17 cellular contexts compared by ENCODE assay signal in genomic region chr18:23107718-23108117, GRCh38. TPM values are rescaled to one million over a fixed set of nuclear protein-coding genes. Genes with fewer than 3 reads are reported as not detected.
A peak's percentile ranks its signal among the peaks of the same experiment; 100 is the strongest.
DNase-seq lines count a peak whose midpoint lies in the region; ATAC-seq and TF ChIP-seq lines count a peak whose summit lies in the region.
"Had no signal": no experiment of that assay in that cellular context is flagged by ENCODE, and none has a peak within 500 bp of the region (broad histone marks: within the 10 kb centered on the region; RNA-seq: fewer than 3 reads in every experiment).

No MANE protein-coding gene starts in this region.

- BruUV-seq in Calu3 (replicated peaks; lab: Mats Ljungman, UMichigan), result no TSS peak
- no TSS peak for BruUV-seq in Panc1 (replicated peaks; lab: Mats Ljungman, UMichigan)

- CTCF ChIA-PET in Calu3 (lab: Charles Lee) (interaction anchor here (0.6 to 1.7 kb wide), 6 partner anchors 21 to 206 kb away, joined by 3 to 7 read pairs (median 4); no protein-coding TSS in a partner anchor), Panc1 (lab: Charles Lee) (interaction anchor here (0.7 kb wide), 1 partner anchor 27 kb away, joined by 6 read pairs; no protein-coding TSS in a partner anchor)

- DNase-seq in Calu3, result no peak
- no peak for DNase-seq in Panc1 (ENCODE audit: low read depth, low spot score)
- no peak for DNase-seq in progenitor cell of endocrine pancreas (ENCODE audit: low spot score, unreplicated experiment)
- no peak for DNase-seq in DMS79 (lab: John Stamatoyannopoulos, UW)
- DNase-seq in NCI-H1092 treated with DMSO at 0.1 percent for 48 hours (lab: John Stamatoyannopoulos, UW), result no peak
- no peak for DNase-seq in NCI-H2081 (lab: John Stamatoyannopoulos, UW)
- DNase-seq: activated B cell treated with CpG ODN at 0.5 μM for 24 hours; dermis blood vessel endothelial cell; esophagus squamous epithelium; GOT3; NCI-H2227 treated with DMSO at 0.1 percent for 48 hours; retina; stimulated activated CD4-positive, alpha-beta T cell treated with anti-CD3 and anti-CD28 coated beads, Interleukin-1b, Interleukin-23, amount 100 ng/mL, for 48 hours; T-helper 1 cell had no signal

- H3K4me3 Mint-ChIP-seq in Calu3 (ENCODE audit: low read depth, unreplicated experiment) (no peak overlapping the region), progenitor cell of endocrine pancreas (ENCODE audit: low read depth) (no peak overlapping the region)
- H3K4me3 Mint-ChIP-seq: activated B cell treated with CpG ODN at 0.5 μM for 24 hours had no signal

- H3K4me3 ChIP-seq in Panc1 (ENCODE audit: low read depth in 2 of 2, low read length in 2 of 2), result peak overlapping the region in 1 of 2 experiments; percentile 6; a peak in 1 of 4 replicates
- H3K4me3 ChIP-seq: esophagus squamous epithelium, tibial nerve had no signal

- TF ChIP-seq CTCF in Calu3 (IDR thresholded peaks at IDR 0.05; ENCODE audit: unreplicated experiment), result no peak
- TF ChIP-seq CTCF in Panc1 (IDR thresholded peaks at IDR 0.05), result no peak
- TF ChIP-seq CTCF in progenitor cell of endocrine pancreas (IDR thresholded peaks at IDR 0.05; ENCODE audit: unreplicated experiment), result no peak

- H3K9me3 ChIP-seq in Panc1 (ENCODE audit: control insufficient read depth, insufficient read depth, low read depth, low read length), result no peaks in the 10 kb centered on the region; the same call in 1 of the 2 replicates
- H3K9me3 ChIP-seq: esophagus squamous epithelium had no signal

- no peaks in the 10 kb centered on the region for H3K9me3 Mint-ChIP-seq in Calu3 (ENCODE audit: low read depth, unreplicated experiment)
- no peaks in the 10 kb centered on the region for H3K9me3 Mint-ChIP-seq in progenitor cell of endocrine pancreas (ENCODE audit: low read depth)

- in situ Hi-C loops in Panc1 (cut with HindIII; ENCODE audit: low pct_unique_long_range_greater_than_20kb, low sequenced_read_pairs), result no loop called here

- H3K36me3 Mint-ChIP-seq in Calu3 (ENCODE audit: insufficient read depth, unreplicated experiment), result peaks cover 22% of the 10 kb centered on the region
- no peaks in the 10 kb centered on the region for H3K36me3 Mint-ChIP-seq in progenitor cell of endocrine pancreas (ENCODE audit: insufficient read depth)

- POLR2A ChIA-PET in Panc1 (lab: Charles Lee), result interaction anchor here (0.5 to 0.7 kb wide), 3 partner anchors 27 to 178 kb away, joined by 7 to 17 read pairs (median 9); no protein-coding TSS in a partner anchor

- H3K27ac ChIP-seq in Panc1 (ENCODE audit: low read length), result peak overlapping the region; percentile 89
- H3K27ac ChIP-seq: esophagus squamous epithelium, tibial nerve had no signal

- intact Hi-C loops in Calu3 (cut with micrococcal nuclease; ENCODE audit: unreplicated experiment), result no loop called here
- intact Hi-C loops in Panc1 (cut with micrococcal nuclease; ENCODE audit: unreplicated experiment), result loop anchor here (10.0 kb wide), 1 partner anchor 83 kb away; no protein-coding TSS in a partner anchor

- ATAC-seq in Panc1 (peak; percentile 24), esophagus mucosa (peak; percentile 22), GM19023 (IDR thresholded peaks at IDR 0.05; ENCODE audit: unreplicated experiment) (no peak)

- H3K4me1 ChIP-seq in Panc1 (ENCODE audit: control insufficient read depth, insufficient read depth, low read length), result peaks cover 50% of the 10 kb centered on the region

- no peaks in the 10 kb centered on the region for H3K27me3 ChIP-seq in Panc1 (ENCODE audit: control insufficient read depth, insufficient read depth, low read length)
- H3K27me3 ChIP-seq: esophagus squamous epithelium, tibial nerve had no signal

- H3K36me3 ChIP-seq in Panc1 (ENCODE audit: control insufficient read depth, insufficient read depth, low read length), result no peaks in the 10 kb centered on the region
- H3K36me3 ChIP-seq: esophagus squamous epithelium, tibial nerve had no signal

- H3K27ac Mint-ChIP-seq in Calu3 (ENCODE audit: unreplicated experiment), result peak overlapping the region; percentile 64
- H3K27ac Mint-ChIP-seq in progenitor cell of endocrine pancreas, result peak overlapping the region; percentile 62
- H3K27ac Mint-ChIP-seq: activated B cell treated with CpG ODN at 0.5 μM for 24 hours had no signal

- H3K27me3 Mint-ChIP-seq in Calu3 (ENCODE audit: unreplicated experiment) (no peaks in the 10 kb centered on the region), progenitor cell of endocrine pancreas (peaks cover 8% of the 10 kb centered on the region)

- peaks cover 44% of the 10 kb centered on the region for H3K4me1 Mint-ChIP-seq in Calu3 (ENCODE audit: low read depth, unreplicated experiment)
- H3K4me1 Mint-ChIP-seq in progenitor cell of endocrine pancreas (ENCODE audit: low read depth), result peaks cover 3% of the 10 kb centered on the region
- H3K4me1 Mint-ChIP-seq: activated B cell treated with CpG ODN at 0.5 μM for 24 hours had no signal

RNA-seq across cellular contexts. Expression of gene CABLES1, which starts 27.6 kb away (rescaled TPM):
- total RNA-seq in Calu3 (2022) (16.2 and 16.9 TPM in 2 replicates), Panc1 (2021; ENCODE audit: unreplicated experiment) (66.4 TPM), esophagus mucosa (7.8 TPM), progenitor cell of endocrine pancreas (4.2 and 4.8 TPM in 2 replicates)
- polyA plus RNA-seq in Panc1 (2012; ENCODE audit: insufficient read length), result 43.4 TPM
